8 cellular contexts compared by ENCODE assay signal in genomic region chr12:1606021-1606622, GRCh38. TPM values are rescaled to one million over a fixed set of nuclear protein-coding genes. Genes with fewer than 3 reads are reported as not detected.
DNase-seq lines count a peak whose midpoint lies in the region; ATAC-seq and TF ChIP-seq lines count a peak whose summit lies in the region.

No MANE protein-coding gene starts in this region.

- H3K27ac ChIP-seq in C4-2B (peak overlapping the region; percentile 57), cardiac muscle cell (peak overlapping the region; percentile 92)

- DNase-seq in HPDE6-E6E7 (ENCODE audit: extremely low spot score) (peak; percentile 84), RKO (ENCODE audit: low spot score) (peak; percentile 89), cardiac muscle cell (ENCODE audit: low read depth in 1 of 2, low spot score in 1 of 2) (peak; percentile 81 to 91), pons (ENCODE audit: low spot score) (peak; percentile 70), OCI-M2 (lab: John Stamatoyannopoulos, UW; ENCODE audit: unreplicated experiment) (no peak)
- DNase-seq in activated naive CD4-positive, alpha-beta T cell treated with anti-CD3 and anti-CD28 coated beads, Interleukin-2, amount 50 U/mL, for 16 hours = peak; percentile 86

- TF ChIP-seq CTCF in C4-2B (conservative IDR thresholded peaks at IDR 0.05) (no peak), cardiac muscle cell (IDR thresholded peaks at IDR 0.05; ENCODE audit: low read depth, low read length) (no peak)

- peaks cover 16% of the 10 kb centered on the region for H3K4me1 ChIP-seq in cardiac muscle cell (ENCODE audit: low read depth)

- H3K27me3 ChIP-seq in cardiac muscle cell = no peaks in the 10 kb centered on the region

- no peaks in the 10 kb centered on the region for H3K9me3 ChIP-seq in cardiac muscle cell (ENCODE audit: low read depth)

- H3K36me3 ChIP-seq in cardiac muscle cell = no peaks in the 10 kb centered on the region

- peak; percentile 70 for ATAC-seq in GM19395 (IDR thresholded peaks at IDR 0.05; ENCODE audit: unreplicated experiment)

- peak overlapping the region; percentile 17 for H3K4me3 ChIP-seq in cardiac muscle cell

RNA-seq across cellular contexts. Expression of gene FBXL14, which starts 11.7 kb away (rescaled TPM):
- 22.4 and 27.8 TPM in 2 replicates for total RNA-seq in cardiac muscle cell
- polyA plus RNA-seq in cardiac muscle cell = 17.8 and 34.3 TPM in 2 replicates

RNA-seq across cellular contexts. Expression of gene WNT5B, which starts 22.9 kb away (rescaled TPM):
- total RNA-seq in cardiac muscle cell = 152 and 206 TPM in 2 replicates
- polyA plus RNA-seq in cardiac muscle cell = 170 and 240 TPM in 2 replicates
